Comparison of ENCODE assay signal across 8 cellular contexts in genomic region chr15:49046113-49046883, GRCh38. TPM values are rescaled to one million over a fixed set of nuclear protein-coding genes. Genes with fewer than 3 reads are reported as not detected.
DNase-seq lines count a peak whose midpoint lies in the region; ATAC-seq, FAIRE-seq and TF ChIP-seq lines count a peak whose summit lies in the region.

TSS of gene SECISBP2L (minus strand) at chr15:49046446. CDS start at chr15:49046299, 147 bp downstream.

- peak within 1 kb of the TSS; percentile 91 for H3K4me3 ChIP-seq in NT2/D1 (ENCODE audit: insufficient read length, low read depth)
- H3K4me3 ChIP-seq in mesodermal cell (ENCODE audit: extremely low read depth, insufficient read depth, low read length, poor library complexity, severe bottlenecking): peak within 1 kb of the TSS; percentile 91

- ATAC-seq in GM21367 (IDR thresholded peaks at IDR 0.05; ENCODE audit: unreplicated experiment): peak; percentile 85

- H3K27me3 Mint-ChIP-seq in Calu3 (ENCODE audit: unreplicated experiment): no peaks in the 10 kb centered on the region

- peaks cover 18% of the 10 kb centered on the region for H3K36me3 Mint-ChIP-seq in Calu3 (ENCODE audit: insufficient read depth, unreplicated experiment)

- no peaks in the 10 kb centered on the region for H3K36me3 ChIP-seq in NT2/D1 (ENCODE audit: insufficient read depth, insufficient read length, low read length)
- peaks cover 8% of the 10 kb centered on the region for H3K36me3 ChIP-seq in mesodermal cell (ENCODE audit: control insufficient read depth, insufficient read depth, low read length)

- H3K27ac Mint-ChIP-seq in Calu3 (ENCODE audit: unreplicated experiment): peak within 1 kb of the TSS; percentile 89

- no peaks in the 10 kb centered on the region for H3K4me1 Mint-ChIP-seq in Calu3 (ENCODE audit: low read depth, unreplicated experiment)

- peak within 1 kb of the TSS; percentile 81 for H3K27ac ChIP-seq in mesodermal cell (ENCODE audit: low read depth, low read length, severe bottlenecking)

- TF ChIP-seq CTCF in Calu3 (IDR thresholded peaks at IDR 0.05; ENCODE audit: unreplicated experiment): no peak

- in situ Hi-C loops in endometrial microvascular endothelial cells (cut with HindIII; ENCODE audit: inconsistent ontology term, low pct_unique_long_range_greater_than_20kb, low sequenced_read_pairs): loop anchor here (25.0 kb wide), 1 partner anchor 91 kb away; no protein-coding TSS in a partner anchor

- DNase-seq in Calu3: peak; percentile 94
- peak; percentile 85 for DNase-seq in HTR-8/SVneo (ENCODE audit: insufficient read length, low spot score)
- DNase-seq in NT2/D1 (ENCODE audit: low read depth, low spot score): peak; percentile 90
- DNase-seq in activated CD8-positive, alpha-beta memory T cell treated with anti-CD3 and anti-CD28 coated beads, Interleukin-2, amount 50 U/mL, for 1 hour (ENCODE audit: extremely low read depth): peak; percentile 68
- DNase-seq in stimulated activated CD8-positive, alpha-beta memory T cell treated with anti-CD3 and anti-CD28 coated beads, Interleukin-15, amount 100 ng/mL, for 4 hours (ENCODE audit: low read depth in 2 of 2): peak; percentile 69 to 84

- CTCF ChIA-PET in Calu3 (lab: Charles Lee): interaction anchor here (0.6 to 1.0 kb wide), 6 partner anchors 15 to 1099 kb away, joined by 3 to 6 read pairs (median 3); no protein-coding TSS in a partner anchor

- no peaks in the 10 kb centered on the region for H3K27me3 ChIP-seq in NT2/D1 (ENCODE audit: insufficient read depth, insufficient read length)

- H3K4me1 ChIP-seq in NT2/D1 (ENCODE audit: insufficient read depth, insufficient read length): no peaks in the 10 kb centered on the region
- no peaks in the 10 kb centered on the region for H3K4me1 ChIP-seq in mesodermal cell (ENCODE audit: control insufficient read depth, insufficient read depth, low read length, poor library complexity, severe bottlenecking)

- intact Hi-C loops in Calu3 (cut with micrococcal nuclease; ENCODE audit: unreplicated experiment): loop anchor here (5.0 to 10.0 kb wide), 4 partner anchors 101 to 379 kb away; partner anchors contain the start of gene FGF7

- H3K9me3 Mint-ChIP-seq in Calu3 (ENCODE audit: low read depth, unreplicated experiment): no peaks in the 10 kb centered on the region

- BruUV-seq in Calu3 (replicated peaks; lab: Mats Ljungman, UMichigan): no TSS peak

- peak; percentile 83 for FAIRE-seq in HTR-8/SVneo (lab: Jason Lieb, UNC)

- WGBS in mesodermal cell (ENCODE audit: insufficient coverage in 2 of 2), 2 experiments: 0 to 1% methylated on average over 45 to 50 of the region's 53 CpGs

- H3K9me3 ChIP-seq in NT2/D1 (ENCODE audit: insufficient read depth, low read length): peaks cover 3% of the 10 kb centered on the region; the same call in 1 of the 2 replicates
- H3K9me3 ChIP-seq in mesodermal cell (ENCODE audit: control insufficient read depth, low read length): no peaks in the 10 kb centered on the region

- peak within 1 kb of the TSS; percentile 94 for H3K4me3 Mint-ChIP-seq in Calu3 (ENCODE audit: low read depth, unreplicated experiment)

- H3K9ac ChIP-seq in NT2/D1 (ENCODE audit: insufficient read length, low read depth): peak within 1 kb of the TSS; percentile 89

RNA-seq across cellular contexts. Expression of gene SECISBP2L, which starts in this region (rescaled TPM):
- 32.6 and 37.0 TPM in 2 replicates for total RNA-seq in Calu3 (2022)
- 28.0 TPM for total RNA-seq in endometrial microvascular endothelial cells (ENCODE audit: inconsistent ontology term)
- polyA plus RNA-seq in mesodermal cell (2013, experiment 1 of 2): 25.8 TPM
- 22.6 TPM for polyA plus RNA-seq in mesodermal cell (2013, experiment 2 of 2)

Comparison
In these comparisons a context has a peak if more than half of its experiments do, and no peak if none do; other contexts are left out.
1. Peak in every context shown above with its lines: DNase-seq, ATAC-seq, H3K4me3 ChIP-seq and H3K27ac ChIP-seq.